In genomic region chr19:1455002-1455335, GRCh38 we compare ENCODE assay signal across 14 cellular contexts. TPM values are rescaled to one million over a fixed set of nuclear protein-coding genes. Genes with fewer than 3 reads are reported as not detected.
DNase-seq lines count a peak whose midpoint lies in the region; ATAC-seq and TF ChIP-seq lines count a peak whose summit lies in the region.
"Had no signal": no experiment of that assay in that cellular context is flagged by ENCODE, and none has a peak within 500 bp of the region (broad histone marks: within the 10 kb centered on the region; RNA-seq: fewer than 3 reads in every experiment).

No MANE protein-coding gene starts in this region.

- peak overlapping the region; percentile 66; the same call in 1 of the 2 replicates for H2AFZ ChIP-seq in KMS-11 (ENCODE audit: low read depth)

- TF ChIP-seq POLR2A in vagina (IDR thresholded peaks at IDR 0.05): no peak

- intact Hi-C loops in CD4-positive, alpha-beta T cell (cut with DNase I, micrococcal nuclease): no loop called here
- intact Hi-C loops in vagina (cut with DNase I): no loop called here

- no peaks in the 10 kb centered on the region for H3K9me3 ChIP-seq in CD4-positive, alpha-beta T cell (ENCODE audit: control insufficient read depth, low read length)
- H3K9me3 ChIP-seq in iPS DF 6.9 (ENCODE audit: control insufficient read depth, insufficient read depth, low read length) (no peaks in the 10 kb centered on the region), vagina (no peaks in the 10 kb centered on the region)
- H3K9me3 ChIP-seq: prostate gland had no signal

- H3K4me1 ChIP-seq in KMS-11 (ENCODE audit: low read depth, poor library complexity, severe bottlenecking) (peaks cover 17% of the 10 kb centered on the region), iPS DF 6.9 (ENCODE audit: control insufficient read depth, insufficient read depth, low read length) (peaks cover 21% of the 10 kb centered on the region), vagina (peaks cover 31% of the 10 kb centered on the region)

- H3K36me3 ChIP-seq in KMS-11 (ENCODE audit: insufficient read depth): no peaks in the 10 kb centered on the region
- H3K36me3 ChIP-seq in iPS DF 6.9 (ENCODE audit: control insufficient read depth, insufficient read depth, low read length): no peaks in the 10 kb centered on the region; the same call in 1 of the 2 replicates
- H3K36me3 ChIP-seq in vagina: no peaks in the 10 kb centered on the region
- H3K36me3 ChIP-seq: prostate gland had no signal

- peaks cover 75% of the 10 kb centered on the region for H3K27me3 ChIP-seq in CD4-positive, alpha-beta T cell (ENCODE audit: control insufficient read depth, insufficient read depth, low read length)
- H3K27me3 ChIP-seq in KMS-11 (ENCODE audit: insufficient read depth, low read depth) (peaks cover 88% of the 10 kb centered on the region), iPS DF 6.9 (ENCODE audit: control insufficient read depth, insufficient read depth, low read length) (peaks cover 10% of the 10 kb centered on the region; the same call in 1 of the 2 replicates), vagina (peaks cover 21% of the 10 kb centered on the region)

- no peaks in the 10 kb centered on the region for H3K79me2 ChIP-seq in KMS-11 (ENCODE audit: insufficient read depth, low read depth)

- ATAC-seq in CD4-positive, alpha-beta T cell (ENCODE audit: poor library complexity): peak; percentile 9
- ATAC-seq in T-cell (replicated peaks in 1 of 4) (peak in 3 of 4 experiments; percentile 6 to 14 (median 10)), GM21529 (IDR thresholded peaks at IDR 0.05; ENCODE audit: unreplicated experiment) (no peak)

- H3K27me3 Mint-ChIP-seq in CD4-positive, alpha-beta T cell: peaks cover 68% of the 10 kb centered on the region
- H3K27me3 Mint-ChIP-seq in T-cell (peaks cover 26 to 60% of the 10 kb centered on the region in 2 donors), glutamatergic neuron (ENCODE audit: unreplicated experiment) (peaks cover 23% of the 10 kb centered on the region)

- H3K9ac ChIP-seq in KMS-11: no peak overlapping the region

- no peaks in the 10 kb centered on the region for H3K9me3 Mint-ChIP-seq in CD4-positive, alpha-beta T cell
- no peaks in the 10 kb centered on the region for H3K9me3 Mint-ChIP-seq in T-cell
- H3K9me3 Mint-ChIP-seq in glutamatergic neuron (ENCODE audit: unreplicated experiment): peaks cover 18% of the 10 kb centered on the region
- H3K9me3 Mint-ChIP-seq: activated naive CD4-positive, alpha-beta T cell treated with anti-CD3 and anti-CD28 coated beads, Interleukin-2, amount 50 U/mL, for 24 hours had no signal

- no peak overlapping the region for H3K4me3 Mint-ChIP-seq in CD4-positive, alpha-beta T cell
- H3K4me3 Mint-ChIP-seq in T-cell (peak overlapping the region in 1 of 3 donors; percentile 58), glutamatergic neuron (ENCODE audit: unreplicated experiment) (no peak overlapping the region)

- H3K4me3 ChIP-seq in KMS-11 (IDR thresholded peaks at IDR 0.05; ENCODE audit: insufficient read depth, low read depth, low read length) (no peak overlapping the region), iPS DF 6.9 (ENCODE audit: low read length) (peak overlapping the region; percentile 34; the same call in 1 of the 2 replicates), vagina (no peak overlapping the region)
- H3K4me3 ChIP-seq: coronary artery, prostate gland had no signal

- no peak for TF ChIP-seq CTCF in CD4-positive, alpha-beta T cell (IDR thresholded peaks at IDR 0.05)
- TF ChIP-seq CTCF in KMS-11 (conservative IDR thresholded peaks at IDR 0.05; ENCODE audit: low read depth, low read length) (no peak), vagina (IDR thresholded peaks at IDR 0.05) (no peak), glutamatergic neuron (IDR thresholded peaks at IDR 0.05; ENCODE audit: partially characterized antibody, unreplicated experiment) (no peak)

- no peaks in the 10 kb centered on the region for H4K20me1 ChIP-seq in KMS-11 (ENCODE audit: insufficient read depth)

- no peak for DNase-seq in CD4-positive, alpha-beta T cell
- peak in 2 of 34 experiments; percentile 17 to 29 for DNase-seq in T-cell
- DNase-seq in iPS DF 6.9 (ENCODE audit: low read depth, low spot score): no peak
- no peak for DNase-seq in nucleus accumbens (lab: John Stamatoyannopoulos, UW)
- DNase-seq in vagina (ENCODE audit: extremely low spot score in 2 of 2): no peak
- no peak for DNase-seq in glutamatergic neuron
- DNase-seq: activated CD4-positive, alpha-beta T cell treated with anti-CD3 and anti-CD28 coated beads for 4 hours; COR-L47 had no signal

- peaks cover 30% of the 10 kb centered on the region for H3K4me1 Mint-ChIP-seq in CD4-positive, alpha-beta T cell (ENCODE audit: low read depth)
- H3K4me1 Mint-ChIP-seq in T-cell: peaks cover 14 to 24% (median 15%) of the 10 kb centered on the region in 3 donors
- H3K4me1 Mint-ChIP-seq in glutamatergic neuron (ENCODE audit: low read depth, unreplicated experiment): peaks cover 10% of the 10 kb centered on the region

- POLR2A ChIA-PET in CD4-positive, alpha-beta T cell (lab: Charles Lee): interaction anchor here (0.6 to 2.3 kb wide), 3 partner anchors 10 to 830 kb away, joined by 3 to 12 read pairs (median 7); no protein-coding TSS in a partner anchor
- POLR2A ChIA-PET in T-cell (lab: Charles Lee): interaction anchor here in 1 of 2 donors (1.0 kb wide), 1 partner anchor 35 kb away, joined by 5 read pairs; no protein-coding TSS in a partner anchor

- H3K4me2 ChIP-seq in KMS-11: peak overlapping the region; percentile 67

- CTCF ChIA-PET in CD4-positive, alpha-beta T cell (lab: Charles Lee): interaction anchor here (0.8 to 1.6 kb wide), 2 partner anchors 10 to 11 kb away, joined by 4 read pairs; no protein-coding TSS in a partner anchor
- CTCF ChIA-PET in T-cell (lab: Charles Lee): interaction anchor here in 1 of 2 donors (0.6 to 0.7 kb wide), 2 partner anchors 321 to 373 kb away, joined by 8 read pairs; no protein-coding TSS in a partner anchor

- WGBS in iPS DF 6.9 (ENCODE audit: insufficient coverage, insufficient read length): no CpG with 5 or more reads among the region's 22 CpGs

- no peak overlapping the region for H3K27ac ChIP-seq in CD4-positive, alpha-beta T cell (ENCODE audit: low read depth, low read length)
- H3K27ac ChIP-seq in KMS-11: no peak overlapping the region
- H3K27ac ChIP-seq in iPS DF 6.9 (ENCODE audit: low read length): no peak overlapping the region
- no peak overlapping the region for H3K27ac ChIP-seq in vagina
- H3K27ac ChIP-seq: coronary artery, prostate gland had no signal

- H3K36me3 Mint-ChIP-seq in CD4-positive, alpha-beta T cell (ENCODE audit: low read depth): no peaks in the 10 kb centered on the region
- peaks cover 3% of the 10 kb centered on the region for H3K36me3 Mint-ChIP-seq in T-cell
- peaks cover 6% of the 10 kb centered on the region for H3K36me3 Mint-ChIP-seq in glutamatergic neuron (ENCODE audit: unreplicated experiment)

- H3K27ac Mint-ChIP-seq in CD4-positive, alpha-beta T cell: no peak overlapping the region
- H3K27ac Mint-ChIP-seq in T-cell (no peak overlapping the region), glutamatergic neuron (ENCODE audit: unreplicated experiment) (no peak overlapping the region)
- H3K27ac Mint-ChIP-seq: activated naive CD4-positive, alpha-beta T cell treated with anti-CD3 and anti-CD28 coated beads, Interleukin-2, amount 50 U/mL, for 24 hours had no signal

RNA-seq across cellular contexts. Expression of gene APC2, which starts 5.0 kb away (rescaled TPM):
- total RNA-seq in CD4-positive, alpha-beta T cell: under 1 TPM; 0.20 to 0.30 TPM
- total RNA-seq in T-cell: under 1 TPM; 0.08 to 0.29 (median 0.13) TPM
- 1.2 TPM for total RNA-seq in vagina
- total RNA-seq in glutamatergic neuron (ENCODE audit: unreplicated experiment): 371 TPM
- total RNA-seq: RPMI7951 had no signal

RNA-seq across cellular contexts. Expression of gene RPS15, which starts 16.8 kb away (rescaled TPM):
- total RNA-seq in CD4-positive, alpha-beta T cell: 1,000 to 10,000 TPM; 2,193 to 2,200 TPM
- total RNA-seq in T-cell (1,000 to 10,000 TPM; 1,731 to 2,353 (median 2,282) TPM), vagina (3,906 TPM), glutamatergic neuron (ENCODE audit: unreplicated experiment) (603 TPM)

RNA-seq across cellular contexts. Expression of gene C19orf25, which starts 24.0 kb away (rescaled TPM):
- total RNA-seq in CD4-positive, alpha-beta T cell: 10 to 100 TPM; 14.9 to 15.8 TPM
- 10 to 100 TPM; 30.8 to 76.2 (median 71.4) TPM for total RNA-seq in T-cell
- 25.0 TPM for total RNA-seq in vagina
- 29.2 TPM for total RNA-seq in glutamatergic neuron (ENCODE audit: unreplicated experiment)

RNA-seq across cellular contexts. Expression of gene PCSK4, which starts 35.2 kb away (rescaled TPM):
- 1 to 10 TPM; 4.2 to 5.2 TPM for total RNA-seq in CD4-positive, alpha-beta T cell
- 1 to 10 TPM; 5.2 to 9.8 (median 5.6) TPM for total RNA-seq in T-cell
- 5.4 TPM for total RNA-seq in vagina
- total RNA-seq in glutamatergic neuron (ENCODE audit: unreplicated experiment): 21.2 TPM

RNA-seq across cellular contexts. Expression of gene REEP6, which starts 36.0 kb away (rescaled TPM):
- total RNA-seq in CD4-positive, alpha-beta T cell: 1 to 10 TPM; 2.2 to 2.8 TPM
- total RNA-seq in T-cell (1 to 10 TPM; 2.2 to 6.9 (median 5.5) TPM), vagina (6.1 TPM), glutamatergic neuron (ENCODE audit: unreplicated experiment) (21.5 TPM)

Comparison
In these comparisons a context has a peak if more than half of its experiments do, and no peak if none do; other contexts are left out.
1. RNA of gene APC2, which starts 5.0 kb away (total RNA-seq): 371 TPM in glutamatergic neuron (single experiment); 1.2 TPM in vagina (single experiment), 0.20 to 0.30 TPM in CD4-positive, alpha-beta T cell and 0.08 to 0.29 TPM in T-cell; every median in the first group is over 100 times any median in the second.